ENCODE assay signal across 32 cellular contexts in genomic region chr6:113837170-113837569, GRCh38. TPM values are rescaled to one million over a fixed set of nuclear protein-coding genes. Genes with fewer than 3 reads are reported as not detected.
"Had no signal": no experiment of that assay in that cellular context is flagged by ENCODE, and none has a peak within 500 bp of the region (broad histone marks: within the 10 kb centered on the region; RNA-seq: fewer than 3 reads in every experiment).

No MANE protein-coding gene starts in this region.

- H3K4me1 ChIP-seq: lower lobe of right lung, prostate gland, sigmoid colon, tibial nerve, uterus had no signal

- H3K4me3 ChIP-seq: heart right ventricle, lower lobe of right lung, ovary, prostate gland, sigmoid colon, smooth muscle cell, tibial nerve, uterus had no signal

- H3K9me3 Mint-ChIP-seq: mesothelial cell of epicardium; naive thymus-derived CD8-positive, alpha-beta T cell; nephron; neural crest cell; stimulated activated memory B cell treated with anti-CD40 and anti-IgM and Interleukin-4, amounts not matched to agents 10 μg/mL and 1 μg/mL and 100 μg/mL, for 72 hours; stimulated activated naive CD8-positive, alpha-beta T cell treated with anti-CD3 and anti-CD28 coated beads, Interleukin-15, amount 100 ng/mL, for 72 hours; type B pancreatic cell had no signal

- H3K27me3 ChIP-seq: heart right ventricle, ovary, sigmoid colon, tibial nerve, uterus had no signal

- H3K36me3 Mint-ChIP-seq: mesothelial cell of epicardium; naive thymus-derived CD8-positive, alpha-beta T cell; stimulated activated memory B cell treated with anti-CD40 and anti-IgM and Interleukin-4, amounts not matched to agents 10 μg/mL and 1 μg/mL and 100 μg/mL, for 72 hours; type B pancreatic cell had no signal

- ATAC-seq: heart right ventricle; left cardiac atrium; left lobe of liver; left ventricle myocardium superior; lower lobe of right lung; naive thymus-derived CD8-positive, alpha-beta T cell; right cardiac atrium; stimulated activated memory B cell treated with anti-CD40 and anti-IgM and Interleukin-4, amounts not matched to agents 10 μg/mL and 1 μg/mL and 100 μg/mL, for 72 hours; stimulated activated naive CD8-positive, alpha-beta T cell treated with anti-CD3 and anti-CD28 coated beads, Interleukin-15, amount 100 ng/mL, for 72 hours had no signal

- H3K4me3 Mint-ChIP-seq: mesothelial cell of epicardium; naive thymus-derived CD8-positive, alpha-beta T cell; nephron; neural crest cell; stimulated activated memory B cell treated with anti-CD40 and anti-IgM and Interleukin-4, amounts not matched to agents 10 μg/mL and 1 μg/mL and 100 μg/mL, for 72 hours; stimulated activated naive CD8-positive, alpha-beta T cell treated with anti-CD3 and anti-CD28 coated beads, Interleukin-15, amount 100 ng/mL, for 72 hours; type B pancreatic cell had no signal

- H3K36me3 ChIP-seq: heart right ventricle, lower lobe of right lung, ovary, prostate gland, sigmoid colon, tibial nerve, uterus had no signal

- H3K4me1 Mint-ChIP-seq: naive thymus-derived CD8-positive, alpha-beta T cell; neural crest cell; stimulated activated naive CD8-positive, alpha-beta T cell treated with anti-CD3 and anti-CD28 coated beads, Interleukin-15, amount 100 ng/mL, for 72 hours had no signal

- H3K27ac Mint-ChIP-seq: mesothelial cell of epicardium; naive thymus-derived CD8-positive, alpha-beta T cell; nephron; stimulated activated memory B cell treated with anti-CD40 and anti-IgM and Interleukin-4, amounts not matched to agents 10 μg/mL and 1 μg/mL and 100 μg/mL, for 72 hours; stimulated activated naive CD8-positive, alpha-beta T cell treated with anti-CD3 and anti-CD28 coated beads, Interleukin-15, amount 100 ng/mL, for 72 hours; type B pancreatic cell had no signal

- H3K4me2 ChIP-seq: smooth muscle cell had no signal

- FAIRE-seq: keratinocyte had no signal

- H3K27ac ChIP-seq: heart right ventricle, lower lobe of right lung, ovary, sigmoid colon, tibial nerve, uterus had no signal

- H3K9me3 ChIP-seq: heart right ventricle, lower lobe of right lung, ovary, prostate gland, sigmoid colon, tibial nerve, uterus had no signal

- DNase-seq: heart right ventricle; hippocampal formation; kidney glomerular epithelial cell; left cardiac atrium; left ventricle myocardium superior; lower lobe of right lung; mammary epithelial cell; mesenchymal stem cell; naive thymus-derived CD8-positive, alpha-beta T cell; ovary; posterior cingulate gyrus; retina; right cardiac atrium; sigmoid colon; stimulated activated CD4-positive, alpha-beta T cell treated with anti-CD3 and anti-CD28 coated beads, Interleukin-1b, Interleukin-23, amount 100 ng/mL, for 48 hours; stimulated activated CD4-positive, alpha-beta T cell treated with anti-CD3 and anti-CD28 coated beads, Interleukin-2, amount 100 ng/mL, for 48 hours; stimulated activated CD4-positive, alpha-beta T cell treated with anti-CD3 and anti-CD28 coated beads, Interleukin-4, amount 100 ng/mL, for 4 hours; stimulated activated CD8-positive, alpha-beta memory T cell treated with anti-CD3 and anti-CD28 coated beads, Interleukin-4, amount 100 ng/mL, for 48 hours; stimulated activated naive CD4-positive, alpha-beta T cell treated with Interleukin-2 at 50 U/mL for 16 hours; stimulated activated naive CD8-positive, alpha-beta T cell treated with anti-CD3 and anti-CD28 coated beads, Interleukin-15, amount 100 ng/mL, for 72 hours; substantia nigra; uterus had no signal

- H3K27me3 Mint-ChIP-seq: stimulated activated memory B cell treated with anti-CD40 and anti-IgM and Interleukin-4, amounts not matched to agents 10 μg/mL and 1 μg/mL and 100 μg/mL, for 72 hours; type B pancreatic cell had no signal

RNA-seq across cellular contexts. Expression of gene MARCKS, which starts 20.0 kb away (rescaled TPM):
- polyA plus RNA-seq: naive thymus-derived CD8-positive, alpha-beta T cell had no signal
